ENCODE assay signal across 8 cellular contexts in the genomic region with DNA sequence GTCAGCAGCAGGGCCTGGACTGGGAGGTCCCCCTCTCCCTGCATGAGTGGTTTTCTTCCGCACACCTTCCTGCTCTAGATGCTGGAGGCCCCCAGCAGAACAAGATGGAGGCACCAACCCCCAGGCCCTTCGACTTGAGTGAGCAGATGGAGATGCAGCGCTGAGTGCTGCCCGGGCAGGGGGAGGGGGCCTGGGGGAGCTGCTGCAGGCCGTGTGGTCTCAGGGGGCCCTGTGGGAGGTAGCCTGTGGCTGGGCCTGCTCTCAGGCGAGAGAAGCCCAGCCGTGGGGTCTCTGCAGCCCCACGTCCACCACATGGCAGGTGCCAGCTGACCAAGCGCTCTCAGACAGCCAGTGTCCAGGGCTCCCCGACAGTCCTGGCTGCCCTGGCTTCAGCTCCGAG. TPM values are rescaled to one million over a fixed set of nuclear protein-coding genes. Genes with fewer than 3 reads are reported as not detected.
DNase-seq lines count a peak whose midpoint lies in the region; ATAC-seq, FAIRE-seq and TF ChIP-seq lines count a peak whose summit lies in the region.

No MANE protein-coding gene starts in this region.

- no peak for ATAC-seq in GM21360 (IDR thresholded peaks at IDR 0.05; ENCODE audit: unreplicated experiment)

- TF ChIP-seq POLR2A in H1 (IDR thresholded peaks at IDR 0.05; ENCODE audit: control extremely low read depth in 1 of 2, low read depth in 2 of 2, low read length in 2 of 2), result no peak

- 89% methylated on average over 7 of the region's 11 CpGs; no CpG with 5 or more reads in 1 of the 2 experiments for WGBS in H1 (ENCODE audit: extremely low coverage in 1 of 2, insufficient coverage in 1 of 2, insufficient read length in 1 of 2, insufficient replicate concordance in 2 of 2, low coverage in 1 of 2, low lambda C conversion rate in 2 of 2, missing lambda C conversion rate in 1 of 2), 2 experiments

- H3K36me3 ChIP-seq in H1 (ENCODE audit: control insufficient read depth in 2 of 4, insufficient read depth in 4 of 4, low read length in 3 of 4), result peaks cover 0 to 3% (median 1%) of the 10 kb centered on the region in 4 experiments; a peak in 3 of 8 replicates

- TF ChIP-seq CTCF in AG04450 (IDR thresholded peaks at IDR 0.05; ENCODE audit: low read depth, low read length), result no peak
- no peak for TF ChIP-seq CTCF in H1 (IDR thresholded peaks at IDR 0.05; ENCODE audit: control extremely low read depth in 1 of 3, insufficient read depth in 1 of 3, low read depth in 1 of 3, low read length in 3 of 3)

- no peak overlapping the region for H2BK120ac ChIP-seq in H1 (replicated peaks; ENCODE audit: low read depth, low read length)

- no peak overlapping the region for H2BK15ac ChIP-seq in H1 (ENCODE audit: low read length)

- no peaks in the 10 kb centered on the region; the same call in 1 of the 2 replicates for H3K9me3 ChIP-seq in AG04450 (ENCODE audit: control insufficient read depth, insufficient read depth, low read length)
- H3K9me3 ChIP-seq in H1 (ENCODE audit: insufficient read depth in 2 of 2, low read depth in 1 of 2, low read length in 1 of 2), result no peaks in the 10 kb centered on the region

- no peak overlapping the region for H4K5ac ChIP-seq in H1 (ENCODE audit: insufficient read length, low read depth, low read length)

- peak overlapping the region; percentile 50; the same call in 1 of the 2 replicates for H2BK12ac ChIP-seq in H1 (ENCODE audit: low read depth, low read length)

- peak overlapping the region; percentile 75; the same call in 1 of the 2 replicates for H2BK5ac ChIP-seq in H1 (ENCODE audit: low read depth, low read length)

- peaks cover 1% of the 10 kb centered on the region; the same call in 1 of the 2 replicates for H3K23me2 ChIP-seq in H1 (ENCODE audit: low read depth, low read length)

- no peak for FAIRE-seq in H1 (lab: Jason Lieb, UNC)

- H2AK5ac ChIP-seq in H1 (ENCODE audit: low read depth, low read length), result no peak overlapping the region

- H3K18ac ChIP-seq in H1 (ENCODE audit: extremely low read depth, low read length), result no peak overlapping the region

- peak overlapping the region; percentile 30 for H3K56ac ChIP-seq in H1 (replicated peaks; ENCODE audit: insufficient read length, low read depth, low read length)

- CTCF ChIA-PET in AG04450 (lab: Charles Lee) (interaction anchor here (0.6 to 7.3 kb wide), 11 partner anchors 8 to 197 kb away, joined by 3 to 255 read pairs (median 6); no protein-coding TSS in a partner anchor), H1 (lab: Charles Lee; ENCODE audit: partially characterized antibody) (interaction anchor here (1.0 to 14.1 kb wide), 27 partner anchors 8 to 211 kb away, joined by 3 to 154 read pairs (median 7); no protein-coding TSS in a partner anchor)

- H3K27me3 ChIP-seq in AG04450 (ENCODE audit: control insufficient read depth, insufficient read depth, low read length) (no peaks in the 10 kb centered on the region), H1 (replicated peaks in 1 of 4; ENCODE audit: control insufficient read depth in 3 of 4, extremely low read depth in 1 of 4, insufficient read depth in 3 of 4, low read length in 3 of 4) (no peaks in the 10 kb centered on the region)

- H3K4me1 ChIP-seq in H1 (replicated peaks in 1 of 4; ENCODE audit: control insufficient read depth in 3 of 4, insufficient read depth in 4 of 4, low read length in 3 of 4), result peaks cover 0 to 14% (median 6%) of the 10 kb centered on the region in 4 experiments; a peak in 5 of 7 replicates

- peaks cover 0 to 3% of the 10 kb centered on the region in 2 experiments for H4K20me1 ChIP-seq in H1 (replicated peaks in 1 of 2; ENCODE audit: control insufficient read depth in 1 of 2, insufficient read depth in 2 of 2, low read length in 2 of 2)

- H3K79me1 ChIP-seq in H1 (ENCODE audit: low read depth, low read length), result peaks cover 2% of the 10 kb centered on the region; the same call in 1 of the 2 replicates

- H3K79me2 ChIP-seq in H1 (ENCODE audit: control insufficient read depth in 1 of 2, insufficient read depth in 2 of 2, low read length in 2 of 2), result peaks cover 0 to 25% of the 10 kb centered on the region in 2 experiments; a peak in 1 of 4 replicates

- H3K27ac ChIP-seq in AG04450 (ENCODE audit: low read depth, low read length), result peak overlapping the region; percentile 89
- peak overlapping the region; percentile 9; the same call in 1 of the 2 replicates for H3K27ac ChIP-seq in H1 (ENCODE audit: low read depth, low read length)

- no peak for DNase-seq in AG04450 (ENCODE audit: low read depth, low spot score)
- DNase-seq in NCI-H2171 (lab: John Stamatoyannopoulos, UW), result peak; percentile 36
- no peak for DNase-seq in H1 (ENCODE audit: low read depth in 1 of 2, low spot score in 2 of 2)
- DNase-seq in retina, result peak; percentile 51
- DNase-seq in kidney glomerular epithelial cell (lab: John Stamatoyannopoulos, UW), result no peak
- DNase-seq in activated CD4-positive, alpha-beta T cell treated with anti-CD3 and anti-CD28 coated beads for 4 hours, result no peak
- no peak for DNase-seq in NCI-H128 (lab: John Stamatoyannopoulos, UW; ENCODE audit: unreplicated experiment)

- TF ChIP-seq RAD21 in H1 (IDR thresholded peaks at IDR 0.05 in 1 of 2, conservative IDR thresholded peaks at IDR 0.05 in 1 of 2; ENCODE audit: low read depth in 2 of 2, low read length in 2 of 2), result no peak

- no peak overlapping the region for H3K9ac ChIP-seq in H1 (replicated peaks in 1 of 4; ENCODE audit: extremely low read depth in 1 of 4, low read depth in 3 of 4, low read length in 3 of 4)

- H3K23ac ChIP-seq in H1 (ENCODE audit: insufficient read length), result no peak overlapping the region

- H3K4me3 ChIP-seq in AG04450 (ENCODE audit: low read depth, low read length) (no peak overlapping the region), H1 (ENCODE audit: extremely low read depth in 1 of 4, insufficient read depth in 2 of 4, low read depth in 3 of 4, low read length in 4 of 4) (no peak overlapping the region)

- peak overlapping the region; percentile 65; the same call in 1 of the 2 replicates for H4K8ac ChIP-seq in H1 (ENCODE audit: extremely low read depth, insufficient read depth, low read length)

- no peak overlapping the region for H4K91ac ChIP-seq in H1 (replicated peaks; ENCODE audit: insufficient read length, low read length)

- H3K14ac ChIP-seq in H1 (ENCODE audit: insufficient read length), result no peak overlapping the region

- no peak overlapping the region for H3K4me2 ChIP-seq in H1 (ENCODE audit: insufficient read depth in 1 of 2, low read depth in 2 of 2, low read length in 2 of 2)

- no peak overlapping the region for H2AFZ ChIP-seq in H1 (ENCODE audit: low read length)

- no peak for TF ChIP-seq EP300 in H1 (IDR thresholded peaks at IDR 0.05; ENCODE audit: borderline replicate concordance in 1 of 2, low read depth in 2 of 2, low read length in 2 of 2)

- peak overlapping the region; percentile 69 for H3K4ac ChIP-seq in H1 (replicated peaks; ENCODE audit: insufficient read length, low read depth, low read length)

- POLR2A ChIA-PET in AG04450 (lab: Yijun Ruan, JAX), result interaction anchor here (1.2 to 2.1 kb wide), 3 partner anchors 186 to 196 kb away, joined by 4 to 24 read pairs (median 9); partner anchors contain the start of genes MORN1 and RER1
- POLR2A ChIA-PET in H1 (lab: Charles Lee; ENCODE audit: partially characterized antibody), result interaction anchor here (0.7 to 2.1 kb wide), 6 partner anchors 9 to 186 kb away, joined by 3 to 16 read pairs (median 4); no protein-coding TSS in a partner anchor

- no peak overlapping the region for H2BK20ac ChIP-seq in H1 (ENCODE audit: low read length)

TF ChIP-seq in H1, 55 proteins besides CTCF, POLR2A, EP300 and RAD21:
- TF ChIP-seq SUZ12 (IDR thresholded peaks at IDR 0.05; ENCODE audit: low read length) (no peak), EZH2 (IDR thresholded peaks at IDR 0.05; ENCODE audit: low read depth, low read length, severe bottlenecking) (no peak), TCF12 (IDR thresholded peaks at IDR 0.05; ENCODE audit: low read depth, low read length) (no peak), RBBP5 (IDR thresholded peaks at IDR 0.05; ENCODE audit: borderline replicate concordance, low read depth, low read length) (no peak), TBP (IDR thresholded peaks at IDR 0.05; ENCODE audit: low read depth, low read length) (no peak), TEAD4 (IDR thresholded peaks at IDR 0.05; ENCODE audit: low read depth, low read length) (no peak), SP4 (IDR thresholded peaks at IDR 0.05; ENCODE audit: low read length) (no peak), CHD2 (IDR thresholded peaks at IDR 0.05; ENCODE audit: low read length) (no peak)
TF ChIP-seq in H1: peak in this region for 0.

RNA-seq across cellular contexts. Expression of gene FAAP20, which starts 1.2 kb away (rescaled TPM):
- 9.7 and 12.6 TPM in 2 replicates for polyA plus RNA-seq in AG04450 (2011; rRNA removed)
- 4.9 and 5.7 TPM in 2 replicates for polyA minus RNA-seq in AG04450 (2011; rRNA and poly(A)+ RNA removed)
- total RNA-seq in H1 (2021; fragmentation: NEBNext Ultra II Directional; extraction: Animal tissue kit (Norgen Biotek cat#: 25700)), result 99.8 and 103 TPM in 2 replicates
- polyA plus RNA-seq in H1 (2011; rRNA removed), result 58.4 and 106 TPM in 2 replicates
- 49.4 TPM for polyA plus RNA-seq in H1 (2011; cell fraction: cytosol; rRNA removed)
- 69.8 TPM for polyA plus RNA-seq in H1 (2011; cell fraction: nucleus; rRNA removed)
- 51.1 to 69.6 TPM (median 60.7 TPM) in 4 replicates for polyA plus RNA-seq in H1 (2012, experiment 1 of 2)
- polyA plus RNA-seq in H1 (2012, experiment 2 of 2), result 65.5 TPM
- 95.7 TPM for polyA plus RNA-seq in H1 (2013, experiment 1 of 2)
- polyA plus RNA-seq in H1 (2013, experiment 2 of 2), result 90.2 TPM
- polyA minus RNA-seq in H1 (2011; rRNA and poly(A)+ RNA removed), result 5.5 and 6.4 TPM in 2 replicates
- 32.8 TPM for polyA minus RNA-seq in H1 (2011; cell fraction: cytosol; rRNA and poly(A)+ RNA removed)
- 18.1 TPM for polyA minus RNA-seq in H1 (2011; cell fraction: nucleus; rRNA and poly(A)+ RNA removed)

RNA-seq across cellular contexts. Expression of gene SKI, which starts 32.3 kb away (rescaled TPM):
- 6.7 and 9.0 TPM in 2 replicates for polyA plus RNA-seq in AG04450 (2011; rRNA removed)
- 6.7 and 9.0 TPM in 2 replicates for polyA minus RNA-seq in AG04450 (2011; rRNA and poly(A)+ RNA removed)
- total RNA-seq in H1 (2021; fragmentation: NEBNext Ultra II Directional; extraction: Animal tissue kit (Norgen Biotek cat#: 25700)), result 80.2 and 87.6 TPM in 2 replicates
- 8.3 and 14.5 TPM in 2 replicates for polyA plus RNA-seq in H1 (2011; rRNA removed)
- 8.6 TPM for polyA plus RNA-seq in H1 (2011; cell fraction: cytosol; rRNA removed)
- polyA plus RNA-seq in H1 (2011; cell fraction: nucleus; rRNA removed), result 19.2 TPM
- 24.8 to 35.9 TPM (median 32.3 TPM) in 4 replicates for polyA plus RNA-seq in H1 (2012, experiment 1 of 2)
- 36.5 TPM for polyA plus RNA-seq in H1 (2012, experiment 2 of 2)
- 40.2 TPM for polyA plus RNA-seq in H1 (2013, experiment 1 of 2)
- 39.7 TPM for polyA plus RNA-seq in H1 (2013, experiment 2 of 2)
- polyA minus RNA-seq in H1 (2011; rRNA and poly(A)+ RNA removed), result 6.3 and 7.3 TPM in 2 replicates
- polyA minus RNA-seq in H1 (2011; cell fraction: cytosol; rRNA and poly(A)+ RNA removed), result 30.0 TPM
- polyA minus RNA-seq in H1 (2011; cell fraction: nucleus; rRNA and poly(A)+ RNA removed), result 27.1 TPM

Comparison
In these comparisons a context has a peak if more than half of its experiments do, and no peak if none do; other contexts are left out.
1. DNase-seq: peak in NCI-H2171 (single experiment) and retina (single experiment); none in AG04450 (single experiment), H1 (0 of 2), kidney glomerular epithelial cell (single experiment), activated CD4-positive, alpha-beta T cell treated with anti-CD3 and anti-CD28 coated beads for 4 hours (0 of 2) and NCI-H128 (single experiment).